In the genomic region with DNA sequence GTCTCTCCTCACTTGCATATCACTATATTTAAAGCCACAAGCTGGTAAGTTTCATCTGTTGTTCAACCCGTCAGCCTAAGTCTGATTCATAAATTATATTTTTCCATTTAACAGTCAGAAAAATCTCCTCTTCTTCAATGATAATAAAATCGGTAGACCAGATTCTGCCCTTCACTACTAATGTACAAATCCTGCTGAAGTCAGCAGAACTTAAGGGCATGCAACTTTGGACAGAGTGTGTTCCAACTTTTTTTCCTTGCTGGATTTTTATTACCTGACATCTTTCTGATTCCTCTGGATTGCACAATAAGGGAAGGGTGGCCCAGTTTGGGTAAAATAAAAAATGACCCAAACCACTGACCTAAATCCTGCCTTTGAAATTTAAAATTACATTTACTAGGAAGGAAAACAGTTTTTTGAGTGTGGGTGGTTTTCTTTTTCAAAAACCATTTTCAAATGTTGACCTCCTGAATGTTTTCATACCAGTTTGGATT, we compare ENCODE assay signal across 19 cellular contexts.
A peak's percentile ranks its signal among the peaks of the same experiment; 100 is the strongest.
DNase-seq lines count a peak whose midpoint lies in the region; ATAC-seq, FAIRE-seq and TF ChIP-seq lines count a peak whose summit lies in the region.
"Had no signal": no experiment of that assay in that cellular context is flagged by ENCODE, and none has a peak within 500 bp of the region (broad histone marks: within the 10 kb centered on the region; RNA-seq: fewer than 3 reads in every experiment).

No MANE protein-coding gene starts in this region.

- no peak for TF ChIP-seq POLR2A in IMR-90 (IDR thresholded peaks at IDR 0.05; ENCODE audit: low read depth, low read length)
- no peak for TF ChIP-seq POLR2A in H1 (IDR thresholded peaks at IDR 0.05; ENCODE audit: control extremely low read depth in 1 of 2, low read depth in 2 of 2, low read length in 2 of 2)

- H4K91ac ChIP-seq in IMR-90 (ENCODE audit: insufficient read depth, low read depth, low read length) = no peak overlapping the region
- H4K91ac ChIP-seq in H1 (replicated peaks; ENCODE audit: insufficient read length, low read length) = no peak overlapping the region

- no peak overlapping the region for H2AK5ac ChIP-seq in IMR-90 (ENCODE audit: low read depth, low read length)
- no peak overlapping the region for H2AK5ac ChIP-seq in H1 (ENCODE audit: low read depth, low read length)

- H3K4ac ChIP-seq in IMR-90 (ENCODE audit: low read depth, low read length) (no peak overlapping the region), H1 (replicated peaks; ENCODE audit: insufficient read length, low read depth, low read length) (no peak overlapping the region)

- H3K27me3 ChIP-seq in IMR-90 (ENCODE audit: control insufficient read depth, insufficient read depth, low read length) = no peaks in the 10 kb centered on the region
- no peaks in the 10 kb centered on the region for H3K27me3 ChIP-seq in H1 (replicated peaks in 1 of 4; ENCODE audit: control insufficient read depth in 3 of 4, extremely low read depth in 1 of 4, insufficient read depth in 3 of 4, low read length in 3 of 4)
- H3K27me3 ChIP-seq: BE2C had no signal

- H3K56ac ChIP-seq in IMR-90 (ENCODE audit: extremely low read depth, insufficient read depth, low read length) (no peak overlapping the region), H1 (replicated peaks; ENCODE audit: insufficient read length, low read depth, low read length) (no peak overlapping the region)

- no peaks in the 10 kb centered on the region for H3K9me3 ChIP-seq in IMR-90 (ENCODE audit: control insufficient read depth, insufficient read depth, low read length)
- H3K9me3 ChIP-seq in H1 (ENCODE audit: insufficient read depth in 2 of 2, low read depth in 1 of 2, low read length in 1 of 2) = no peaks in the 10 kb centered on the region
- H3K9me3 ChIP-seq: BE2C had no signal

- CTCF ChIA-PET in IMR-90 (lab: Yijun Ruan, JAX) (no interaction called here), H1 (lab: Charles Lee; ENCODE audit: partially characterized antibody) (interaction anchor here (0.7 to 1.6 kb wide), 3 partner anchors 20 to 1369 kb away, joined by 3 to 6 read pairs (median 5); no protein-coding TSS in a partner anchor)

- no peak overlapping the region for H3K23ac ChIP-seq in IMR-90 (ENCODE audit: low read depth, low read length)
- no peak overlapping the region for H3K23ac ChIP-seq in H1 (ENCODE audit: insufficient read length)

- no peaks in the 10 kb centered on the region for H3K4me1 ChIP-seq in IMR-90 (ENCODE audit: control insufficient read depth, insufficient read depth, low read length)
- H3K4me1 ChIP-seq in H1 (replicated peaks in 1 of 4; ENCODE audit: control insufficient read depth in 3 of 4, insufficient read depth in 4 of 4, low read length in 3 of 4) = no peaks in the 10 kb centered on the region
- H3K4me1 ChIP-seq: BE2C had no signal

- no peak for TF ChIP-seq CTCF in IMR-90 (conservative IDR thresholded peaks at IDR 0.05; ENCODE audit: low read depth, low read length)
- no peak for TF ChIP-seq CTCF in H1 (IDR thresholded peaks at IDR 0.05; ENCODE audit: control extremely low read depth in 1 of 3, insufficient read depth in 1 of 3, low read depth in 1 of 3, low read length in 3 of 3)

- no peak for FAIRE-seq in H1 (lab: Jason Lieb, UNC)
- FAIRE-seq: G401.6, GM12891, GM19239, H54 had no signal

- H4K20me1 ChIP-seq in IMR-90 (ENCODE audit: insufficient read depth, low read length) (no peaks in the 10 kb centered on the region), H1 (replicated peaks in 1 of 2; ENCODE audit: control insufficient read depth in 1 of 2, insufficient read depth in 2 of 2, low read length in 2 of 2) (no peaks in the 10 kb centered on the region)

- H2BK20ac ChIP-seq in IMR-90 (ENCODE audit: low read depth, low read length) (no peak overlapping the region), H1 (ENCODE audit: low read length) (no peak overlapping the region)

- no peaks in the 10 kb centered on the region for H3K79me1 ChIP-seq in IMR-90 (ENCODE audit: low read depth in 1 of 2, low read length in 2 of 2)
- H3K79me1 ChIP-seq in H1 (ENCODE audit: low read depth, low read length) = no peaks in the 10 kb centered on the region

- H2BK120ac ChIP-seq in IMR-90 (ENCODE audit: low read depth, low read length) = no peak overlapping the region
- no peak overlapping the region for H2BK120ac ChIP-seq in H1 (replicated peaks; ENCODE audit: low read depth, low read length)

- H2BK5ac ChIP-seq in IMR-90 (ENCODE audit: low read depth, low read length, poor library complexity, severe bottlenecking) (no peak overlapping the region), H1 (ENCODE audit: low read depth, low read length) (no peak overlapping the region)

- in situ Hi-C loops in IMR-90 (cut with MboI; ENCODE audit: low sequenced_read_pairs) = no loop called here

- TF ChIP-seq EP300 in H1 (IDR thresholded peaks at IDR 0.05; ENCODE audit: borderline replicate concordance in 1 of 2, low read depth in 2 of 2, low read length in 2 of 2) = no peak

- no peak for ATAC-seq in IMR-90 (ENCODE audit: low read depth)

- H3K79me2 ChIP-seq in H1 (ENCODE audit: control insufficient read depth in 1 of 2, insufficient read depth in 2 of 2, low read length in 2 of 2) = no peaks in the 10 kb centered on the region

- WGBS in IMR-90 (ENCODE audit: extremely low coverage in 2 of 2, insufficient read length in 1 of 2), 2 experiments = 83% methylated on average over 1 of the region's 2 CpGs; no CpG with 5 or more reads in 1 of the 2 experiments
- WGBS in H1 (ENCODE audit: extremely low coverage in 1 of 2, insufficient coverage in 1 of 2, insufficient read length in 1 of 2, insufficient replicate concordance in 2 of 2, low coverage in 1 of 2, low lambda C conversion rate in 2 of 2, missing lambda C conversion rate in 1 of 2), 2 experiments = 87% methylated on average over 2 of the region's 2 CpGs; no CpG with 5 or more reads in 1 of the 2 experiments

- DNase-seq in IMR-90 = no peak
- no peak for DNase-seq in H1 (ENCODE audit: low read depth in 1 of 2, low spot score in 2 of 2)
- peak; percentile 44 for DNase-seq in renal cortical epithelial cell (ENCODE audit: low read depth)
- DNase-seq in DMS114 treated with DMSO at 0.1 percent for 48 hours (lab: John Stamatoyannopoulos, UW; ENCODE audit: unreplicated experiment) = no peak
- no peak for DNase-seq in NCI-H2227 (lab: John Stamatoyannopoulos, UW; ENCODE audit: unreplicated experiment)
- DNase-seq in stimulated activated naive CD4-positive, alpha-beta T cell (lab: John Stamatoyannopoulos, UW) = no peak
- DNase-seq: ACHN; BE2C; C1 segment of cervical spinal cord; CD4-positive, CD25-positive, alpha-beta regulatory T cell; CD8-positive, alpha-beta memory T cell; COR-L47; DMS 273 treated with DMSO at 0.1 percent for 48 hours; GM23248; HCEC 1CT had no signal

- H3K4me3 ChIP-seq in IMR-90 (ENCODE audit: insufficient read depth, low read depth, low read length) (no peak overlapping the region), H1 (ENCODE audit: extremely low read depth in 1 of 4, insufficient read depth in 2 of 4, low read depth in 3 of 4, low read length in 4 of 4) (no peak overlapping the region)
- H3K4me3 ChIP-seq: GM23248 had no signal

- H4K8ac ChIP-seq in IMR-90 (ENCODE audit: low read depth in 2 of 2, low read length in 2 of 2) (no peak overlapping the region), H1 (ENCODE audit: extremely low read depth, insufficient read depth, low read length) (no peak overlapping the region)

- H3K18ac ChIP-seq in IMR-90 (ENCODE audit: low read depth, low read length) (no peak overlapping the region), H1 (ENCODE audit: extremely low read depth, low read length) (no peak overlapping the region)

- H3K27ac ChIP-seq in IMR-90 (ENCODE audit: insufficient read depth, low read length) = no peak overlapping the region
- H3K27ac ChIP-seq in H1 (ENCODE audit: low read depth, low read length) = no peak overlapping the region
- H3K27ac ChIP-seq: GM23248 had no signal

- BruUV-seq in IMR-90 (replicated peaks; lab: Mats Ljungman, UMichigan) = no TSS peak

- intact Hi-C loops in IMR-90 (cut with micrococcal nuclease) = no loop called here

- no peaks in the 10 kb centered on the region for H3K23me2 ChIP-seq in H1 (ENCODE audit: low read depth, low read length)

- POLR2A ChIA-PET in IMR-90 (lab: Charles Lee; ENCODE audit: unreplicated experiment) (no interaction called here), H1 (lab: Charles Lee; ENCODE audit: partially characterized antibody) (no interaction called here)

- H3K36me3 ChIP-seq in IMR-90 (ENCODE audit: control insufficient read depth, insufficient read depth, low read length) = no peaks in the 10 kb centered on the region
- H3K36me3 ChIP-seq in H1 (ENCODE audit: control insufficient read depth in 2 of 4, insufficient read depth in 4 of 4, low read length in 3 of 4) = no peaks in the 10 kb centered on the region
- H3K36me3 ChIP-seq: BE2C had no signal

- H3K4me2 ChIP-seq in IMR-90 (ENCODE audit: low read depth, low read length) (no peak overlapping the region), H1 (ENCODE audit: insufficient read depth in 1 of 2, low read depth in 2 of 2, low read length in 2 of 2) (no peak overlapping the region)

- no peaks in the 10 kb centered on the region for H3K9me1 ChIP-seq in IMR-90 (ENCODE audit: insufficient read depth, low read length)

- H3K9ac ChIP-seq in IMR-90 (ENCODE audit: low read depth, low read length) (no peak overlapping the region), H1 (replicated peaks in 1 of 4; ENCODE audit: extremely low read depth in 1 of 4, low read depth in 3 of 4, low read length in 3 of 4) (no peak overlapping the region)
- H3K9ac ChIP-seq: GM23248 had no signal

- H2AFZ ChIP-seq in IMR-90 (replicated peaks; ENCODE audit: low read length, poor library complexity) = no peak overlapping the region
- no peak overlapping the region for H2AFZ ChIP-seq in H1 (ENCODE audit: low read length)
- H2AFZ ChIP-seq: GM23248 had no signal

- TF ChIP-seq RAD21 in IMR-90 (IDR thresholded peaks at IDR 0.05; ENCODE audit: low read length) (no peak), H1 (IDR thresholded peaks at IDR 0.05 in 1 of 2, conservative IDR thresholded peaks at IDR 0.05 in 1 of 2; ENCODE audit: low read depth in 2 of 2, low read length in 2 of 2) (no peak)

- no peak overlapping the region for H2BK12ac ChIP-seq in H1 (ENCODE audit: low read depth, low read length)

- dilution Hi-C loops in IMR-90 (cut with HindIII; ENCODE audit: low sequenced_read_pairs, unreplicated experiment) = no loop called here

- H2BK15ac ChIP-seq in IMR-90 (ENCODE audit: low read depth, low read length) (no peak overlapping the region), H1 (ENCODE audit: low read length) (no peak overlapping the region)

- H4K5ac ChIP-seq in IMR-90 (ENCODE audit: low read depth, low read length) = no peak overlapping the region
- H4K5ac ChIP-seq in H1 (ENCODE audit: insufficient read length, low read depth, low read length) = no peak overlapping the region

- H3K14ac ChIP-seq in IMR-90 (replicated peaks; ENCODE audit: low read depth, low read length) (no peak overlapping the region), H1 (ENCODE audit: insufficient read length) (no peak overlapping the region)

- no peak overlapping the region for H2AK9ac ChIP-seq in IMR-90 (replicated peaks; ENCODE audit: low read depth, low read length, poor library complexity)

TF ChIP-seq in IMR-90, 13 proteins besides CTCF, POLR2A, EP300 and RAD21 (continues in another document):
- TF ChIP-seq RCOR1 (IDR thresholded peaks at IDR 0.05; ENCODE audit: insufficient replicate concordance, low read length) = no peak
